In the genomic region with DNA sequence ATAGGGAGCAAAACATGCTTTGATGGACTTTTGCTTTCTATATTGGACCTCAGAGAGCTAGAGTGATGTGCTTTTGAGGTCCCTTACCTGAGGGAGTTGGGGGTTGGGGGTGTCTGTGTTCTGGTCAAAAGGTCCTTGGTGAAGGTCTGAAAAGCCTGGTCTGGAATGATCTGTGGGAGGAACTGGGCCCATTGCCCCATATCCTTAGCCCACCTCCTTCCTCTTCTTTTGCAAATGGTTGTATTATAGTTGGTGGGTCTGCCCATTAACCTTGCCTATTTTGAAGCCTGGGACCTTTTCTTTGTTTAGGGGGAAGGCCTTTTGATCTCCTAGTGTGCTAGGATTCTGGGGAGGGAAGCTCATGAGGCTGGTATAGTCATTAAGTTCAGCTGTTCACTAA, we compare ENCODE assay signal across 31 cellular contexts.
"Had no signal": no experiment of that assay in that cellular context is flagged by ENCODE, and none has a peak within 500 bp of the region (broad histone marks: within the 10 kb centered on the region; RNA-seq: fewer than 3 reads in every experiment).

No MANE protein-coding gene starts in this region.

- ATAC-seq: activated naive CD8-positive, alpha-beta T cell treated with anti-CD3 and anti-CD28 coated beads, Interleukin-2, amount 50 U/mL, for 24 hours; sciatic nerve; stimulated activated naive CD8-positive, alpha-beta T cell treated with anti-CD3 and anti-CD28 coated beads, Interleukin-15, Interleukin-2, amounts not matched to agents 100 U/mL and 50 U/mL, for 24 hours had no signal

- H3K9me3 ChIP-seq: breast epithelium, esophagus squamous epithelium, left ventricle myocardium inferior, ovary, uterus had no signal

- H3K36me3 Mint-ChIP-seq: activated naive CD4-positive, alpha-beta T cell treated with anti-CD3 and anti-CD28 coated beads, Interleukin-2, amount 50 U/mL, for 24 hours; mesothelial cell of epicardium; naive B cell had no signal

- H3K9me3 Mint-ChIP-seq: activated naive CD4-positive, alpha-beta T cell treated with anti-CD3 and anti-CD28 coated beads, Interleukin-2, amount 50 U/mL, for 24 hours; activated naive CD8-positive, alpha-beta T cell treated with anti-CD3 and anti-CD28 coated beads, Interleukin-2, amount 50 U/mL, for 24 hours; activated T-helper 1 cell treated with anti-CD3 and anti-CD28 coated beads, Interleukin-12 subunit alpha, Interleukin-12 subunit beta, Interleukin-2, Interleukin-4 antibody, amounts not matched to agents 30 ng/mL and 10 ng/mL and 1 ng/mL, durations not matched to agents 14 hours and 24 hours and 36 hours; mesothelial cell of epicardium; naive B cell; T-helper 2 cell treated with Interferon-gamma antibody and Interleukin-4, amounts not matched to agents 5 μg/mL and 100 μg/mL, for 36 hours; type B pancreatic cell had no signal

- H3K4me1 Mint-ChIP-seq: activated naive CD4-positive, alpha-beta T cell treated with anti-CD3 and anti-CD28 coated beads, Interleukin-2, amount 50 U/mL, for 24 hours had no signal

- H3K4me3 Mint-ChIP-seq: activated naive CD4-positive, alpha-beta T cell treated with anti-CD3 and anti-CD28 coated beads, Interleukin-2, amount 50 U/mL, for 24 hours; activated naive CD8-positive, alpha-beta T cell treated with anti-CD3 and anti-CD28 coated beads, Interleukin-2, amount 50 U/mL, for 24 hours; activated T-helper 1 cell treated with anti-CD3 and anti-CD28 coated beads, Interleukin-12 subunit alpha, Interleukin-12 subunit beta, Interleukin-2, Interleukin-4 antibody, amounts not matched to agents 30 ng/mL and 10 ng/mL and 1 ng/mL, durations not matched to agents 14 hours and 24 hours and 36 hours; mesothelial cell of epicardium; naive B cell; T-helper 2 cell treated with Interferon-gamma antibody and Interleukin-4, amounts not matched to agents 5 μg/mL and 100 μg/mL, for 36 hours; type B pancreatic cell had no signal

- H3K27me3 ChIP-seq: breast epithelium, esophagus squamous epithelium, ovary, uterus had no signal

- H3K27me3 Mint-ChIP-seq: naive B cell, progenitor cell of endocrine pancreas, type B pancreatic cell had no signal

- H3K27ac Mint-ChIP-seq: activated naive CD4-positive, alpha-beta T cell treated with anti-CD3 and anti-CD28 coated beads, Interleukin-2, amount 50 U/mL, for 24 hours; activated naive CD8-positive, alpha-beta T cell treated with anti-CD3 and anti-CD28 coated beads, Interleukin-2, amount 50 U/mL, for 24 hours; activated T-helper 1 cell treated with anti-CD3 and anti-CD28 coated beads, Interleukin-12 subunit alpha, Interleukin-12 subunit beta, Interleukin-2, Interleukin-4 antibody, amounts not matched to agents 30 ng/mL and 10 ng/mL and 1 ng/mL, durations not matched to agents 14 hours and 24 hours and 36 hours; mesothelial cell of epicardium; naive B cell; progenitor cell of endocrine pancreas; T-helper 2 cell treated with Interferon-gamma antibody and Interleukin-4, amounts not matched to agents 5 μg/mL and 100 μg/mL, for 36 hours; type B pancreatic cell had no signal

- FAIRE-seq: endometrium had no signal

- H3K4me1 ChIP-seq: breast epithelium had no signal

- H3K27ac ChIP-seq: breast epithelium, esophagus squamous epithelium, left ventricle myocardium inferior, ovary, skin epidermis, uterus had no signal

- H3K4me3 ChIP-seq: breast epithelium, esophagus squamous epithelium, left ventricle myocardium inferior, lung, ovary, skin epidermis, uterus had no signal

- DNase-seq: activated CD4-positive, alpha-beta T cell treated with anti-CD3 and anti-CD28 coated beads for 4 hours; activated CD4-positive, alpha-beta T cell treated with anti-CD3 and anti-CD28 coated beads, Interleukin-2, amount 50 U/mL, for 4 hours; activated CD4-positive, CD25-positive, alpha-beta regulatory T cell; activated CD8-positive, alpha-beta memory T cell treated with anti-CD3 and anti-CD28 coated beads for 24 hours; activated gamma-delta T cell; activated naive CD8-positive, alpha-beta T cell treated with anti-CD3 and anti-CD28 coated beads, Interleukin-2, amount 50 U/mL, for 24 hours; amygdala; central memory CD4-positive, alpha-beta T cell; effector CD4-positive, alpha-beta T cell; esophagus squamous epithelium; foreskin melanocyte; islet precursor cell; left ventricle myocardium inferior; naive B cell; ovary; stimulated activated CD4-positive, alpha-beta T cell treated with anti-CD3 and anti-CD28 coated beads, Interleukin-12 subunit alpha, Interleukin-12 subunit beta, amount 100 ng/mL, for 4 hours; stimulated activated CD4-positive, alpha-beta T cell treated with anti-CD3 and anti-CD28 coated beads, Interleukin-4, amount 100 ng/mL, for 1 hour; stimulated activated naive CD8-positive, alpha-beta T cell treated with anti-CD3 and anti-CD28 coated beads, Interleukin-15, Interleukin-2, amounts not matched to agents 100 U/mL and 50 U/mL, for 24 hours; T-helper 1 cell; uterus had no signal

- H3K36me3 ChIP-seq: breast epithelium, esophagus squamous epithelium, left ventricle myocardium inferior, ovary, uterus had no signal
